In genomic region chr12:89299951-89300350, GRCh38 we compare ENCODE assay signal across 5 cellular contexts.
"Had no signal": no experiment of that assay in that cellular context is flagged by ENCODE, and none has a peak within 500 bp of the region (broad histone marks: within the 10 kb centered on the region; RNA-seq: fewer than 3 reads in every experiment).

No MANE protein-coding gene starts in this region.

- DNase-seq: GM23248, GOT3, H7, HFFc6, IMR-90 had no signal
